5 cellular contexts compared by ENCODE assay signal in the genomic region with DNA sequence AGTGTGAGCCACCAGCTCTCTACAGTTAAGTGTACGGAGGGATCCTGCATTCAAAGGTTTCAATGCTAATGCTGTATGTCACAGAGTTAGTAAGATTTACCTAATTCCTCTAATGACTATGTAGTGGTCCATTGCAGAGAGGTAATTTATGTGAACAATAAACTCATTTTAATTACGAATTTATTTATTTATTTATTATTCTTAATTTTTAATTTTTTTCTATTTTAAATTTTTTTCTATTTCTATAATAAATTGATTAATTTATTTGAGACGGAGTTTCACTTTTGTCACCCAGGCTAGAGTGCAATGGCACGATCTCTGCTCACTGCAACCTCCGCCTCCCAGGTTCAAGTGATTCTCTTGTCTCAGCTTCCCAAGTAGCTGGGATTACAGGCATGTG. TPM values are rescaled to one million over a fixed set of nuclear protein-coding genes. Genes with fewer than 3 reads are reported as not detected.
"Had no signal": no experiment of that assay in that cellular context is flagged by ENCODE, and none has a peak within 500 bp of the region (broad histone marks: within the 10 kb centered on the region; RNA-seq: fewer than 3 reads in every experiment).

No MANE protein-coding gene starts in this region.

RNA-seq across cellular contexts. Expression of gene CACNG8, which starts 14.1 kb away (rescaled TPM):
- total RNA-seq: HepG2, IMR-90 had no signal

RNA-seq across cellular contexts. Expression of gene CACNG7, which starts 39.5 kb away (rescaled TPM):
- total RNA-seq: HepG2, HT-29, HT1080, K562 had no signal

RNA-seq across cellular contexts. Expression of gene CACNG6, which starts 42.8 kb away (rescaled TPM):
- total RNA-seq: HepG2, HT1080, IMR-90, K562 had no signal
